In genomic region chr9:131393622-131394463, GRCh38 we compare ENCODE assay signal across 8 cellular contexts. TPM values are rescaled to one million over a fixed set of nuclear protein-coding genes. Genes with fewer than 3 reads are reported as not detected.
DNase-seq lines count a peak whose midpoint lies in the region; ATAC-seq and TF ChIP-seq lines count a peak whose summit lies in the region.

TSS of gene PRRC2B (plus strand) at chr9:131394086. CDS start at chr9:131430145, 36,059 bp downstream.

- peaks cover 44 to 48% of the 10 kb centered on the region in 2 donors for H3K4me1 ChIP-seq in left lung

- peak; percentile 71 for DNase-seq in SKM-1 treated with dmso at 0.1 percent for 144 hours (lab: John Stamatoyannopoulos, UW; ENCODE audit: unreplicated experiment)
- no peak for DNase-seq in SKM-1 (lab: John Stamatoyannopoulos, UW; ENCODE audit: unreplicated experiment)
- peak; percentile 83 for DNase-seq in NCI-H460 (ENCODE audit: extremely low read depth, low read depth)
- peak; percentile 70 to 77 for DNase-seq in activated CD4-positive, alpha-beta T cell treated with anti-CD3 and anti-CD28 coated beads, Interleukin-2, amount 50 U/mL, for 24 hours (ENCODE audit: low read depth in 1 of 2, low spot score in 1 of 2)
- DNase-seq in dermis blood vessel endothelial cell = peak; percentile 87
- DNase-seq in left lung = peak; percentile 87 to 98
- DNase-seq in stimulated activated CD4-positive, alpha-beta T cell treated with anti-CD3 and anti-CD28 coated beads, Interleukin-2, amount 100 ng/mL, for 48 hours = peak; percentile 76 to 89

- H3K9me3 ChIP-seq in left lung = no peaks in the 10 kb centered on the region

- peak; percentile 26 to 63 for TF ChIP-seq CTCF in left lung (IDR thresholded peaks at IDR 0.05)

- peak within 1 kb of the TSS; percentile 91 to 95 for H3K27ac ChIP-seq in left lung

- H3K36me3 ChIP-seq in left lung = no peaks in the 10 kb centered on the region

- no peaks in the 10 kb centered on the region for H3K27me3 ChIP-seq in left lung

- ATAC-seq in HG03039 (IDR thresholded peaks at IDR 0.05; ENCODE audit: unreplicated experiment) = peak; percentile 48
- peak; percentile 85 for ATAC-seq in left lung

- peak within 1 kb of the TSS; percentile 55 to 70 for H3K4me3 ChIP-seq in left lung

- intact Hi-C loops in left lung (cut with DNase I) = no loop called here

RNA-seq across cellular contexts. Expression of gene PRRC2B, which starts in this region (rescaled TPM):
- total RNA-seq in NCI-H460 (2014; rRNA removed; shearing (Covaris generic)) = 77.5 and 83.8 TPM in 2 replicates
- 58.8 and 97.6 TPM in 2 replicates for polyA plus RNA-seq in NCI-H460 (2014; cell fraction: nucleus; rRNA removed)
- total RNA-seq in dermis blood vessel endothelial cell (63.8 and 110 TPM in 2 replicates), left lung (100 to 1,000 TPM; 165 to 176 TPM)
